19 cellular contexts compared by ENCODE assay signal in genomic region chr4:77990456-77990855, GRCh38.
A peak's percentile ranks its signal among the peaks of the same experiment; 100 is the strongest.
DNase-seq lines count a peak whose midpoint lies in the region; FAIRE-seq and TF ChIP-seq lines count a peak whose summit lies in the region.
"Had no signal": no experiment of that assay in that cellular context is flagged by ENCODE, and none has a peak within 500 bp of the region (broad histone marks: within the 10 kb centered on the region; RNA-seq: fewer than 3 reads in every experiment).

No MANE protein-coding gene starts in this region.

- H3K27ac ChIP-seq in GM23248 (no peak overlapping the region), neuronal stem cell (replicated peaks; ENCODE audit: low read length) (no peak overlapping the region)

- no peaks in the 10 kb centered on the region for H3K79me1 ChIP-seq in neuronal stem cell (ENCODE audit: low read depth, low read length)

- H3K36me3 ChIP-seq in GM23248 (ENCODE audit: low read depth) (no peaks in the 10 kb centered on the region), bronchial epithelial cell (ENCODE audit: control insufficient read depth, insufficient read depth, low read length) (no peaks in the 10 kb centered on the region), neuronal stem cell (replicated peaks in 1 of 2; ENCODE audit: control insufficient read depth in 2 of 2, insufficient read depth in 2 of 2, low read length in 2 of 2) (no peaks in the 10 kb centered on the region)

- no peak overlapping the region for H2AFZ ChIP-seq in GM23248
- H2AFZ ChIP-seq in neuronal stem cell (ENCODE audit: low read length): peak overlapping the region; percentile 16

- peak; percentile 63 for DNase-seq in GM23248
- DNase-seq in bronchial epithelial cell (ENCODE audit: low read depth): peak; percentile 51
- DNase-seq in fibroblast of mammary gland (ENCODE audit: low read depth): peak; percentile 58
- no peak for DNase-seq in neuronal stem cell (ENCODE audit: low spot score)
- no peak for DNase-seq in cortex of kidney (lab: John Stamatoyannopoulos, UW)
- DNase-seq in NCI-H2227 (lab: John Stamatoyannopoulos, UW; ENCODE audit: unreplicated experiment): no peak
- no peak for DNase-seq in COLO829 (ENCODE audit: low spot score)
- DNase-seq: H9, HFFc6, MM.1S, NCI-H1092 treated with DMSO at 0.1 percent for 48 hours, NCI-H1436 treated with DMSO at 0.1 percent for 48 hours, NCI-H1930, NCI-H524 treated with DMSO at 0.1 percent for 48 hours, Right ventricle myocardium superior had no signal

- no peak overlapping the region for H4K8ac ChIP-seq in neuronal stem cell (ENCODE audit: low read depth, low read length)

- in situ Hi-C loops in GM23248 (cut with MboI): no loop called here

- H2AK5ac ChIP-seq in neuronal stem cell (ENCODE audit: low read depth, low read length): no peak overlapping the region

- H3K4me2 ChIP-seq in GM23248 (ENCODE audit: unreplicated experiment): no peak overlapping the region
- no peak overlapping the region for H3K4me2 ChIP-seq in neuronal stem cell (ENCODE audit: insufficient read depth, low read length, poor library complexity, severe bottlenecking)

- no peak for FAIRE-seq in bronchial epithelial cell (lab: Jason Lieb, UNC)
- FAIRE-seq: A204.1, D721Med, GM12878, K562 had no signal

- H2BK12ac ChIP-seq in neuronal stem cell (ENCODE audit: low read length): no peak overlapping the region

- H3K4me1 ChIP-seq in GM23248 (ENCODE audit: insufficient read depth) (peaks cover 10% of the 10 kb centered on the region; the same call in 1 of the 2 replicates), neuronal stem cell (ENCODE audit: control insufficient read depth in 2 of 2, insufficient read depth in 1 of 2, low read depth in 1 of 2, low read length in 2 of 2) (peaks cover 0 to 3% of the 10 kb centered on the region in 2 donors)

- no peak overlapping the region for H2BK120ac ChIP-seq in neuronal stem cell (ENCODE audit: low read depth, low read length)

- H3K27me3 ChIP-seq in GM23248 (replicated peaks; ENCODE audit: insufficient read depth) (no peaks in the 10 kb centered on the region), bronchial epithelial cell (ENCODE audit: control insufficient read depth, insufficient read depth, low read length) (no peaks in the 10 kb centered on the region), neuronal stem cell (ENCODE audit: control insufficient read depth in 3 of 3, insufficient read depth in 3 of 3, low read depth in 1 of 3, low read length in 3 of 3) (no peaks in the 10 kb centered on the region)

- no peak overlapping the region for H3K4me3 ChIP-seq in GM23248
- H3K4me3 ChIP-seq in bronchial epithelial cell (ENCODE audit: low read depth, low read length): no peak overlapping the region
- no peak overlapping the region for H3K4me3 ChIP-seq in fibroblast of mammary gland (ENCODE audit: control insufficient read depth, low read depth, low read length)
- H3K4me3 ChIP-seq in neuronal stem cell (ENCODE audit: low read length in 2 of 2): no peak overlapping the region
- H3K4me3 ChIP-seq: GM12878, K562 had no signal

- H3K79me2 ChIP-seq in GM23248 (ENCODE audit: insufficient read depth): no peaks in the 10 kb centered on the region

- no peak overlapping the region for H2BK15ac ChIP-seq in neuronal stem cell (ENCODE audit: low read length)

- peaks cover 5% of the 10 kb centered on the region; the same call in 1 of the 2 replicates for H3F3A ChIP-seq in GM23248 (ENCODE audit: insufficient read depth)

- H3K4ac ChIP-seq in neuronal stem cell (ENCODE audit: low read length): no peak overlapping the region

- H3K18ac ChIP-seq in neuronal stem cell (ENCODE audit: low read length): no peak overlapping the region

- H3K9me3 ChIP-seq in GM23248 (ENCODE audit: low read depth) (no peaks in the 10 kb centered on the region), neuronal stem cell (replicated peaks in 1 of 2; ENCODE audit: control insufficient read depth in 2 of 2, insufficient read depth in 1 of 2, low read depth in 1 of 2, low read length in 2 of 2) (no peaks in the 10 kb centered on the region)

- H3K9ac ChIP-seq in GM23248 (no peak overlapping the region), neuronal stem cell (ENCODE audit: low read depth, low read length, poor library complexity) (no peak overlapping the region)

- no peaks in the 10 kb centered on the region for H3K9me2 ChIP-seq in GM23248 (ENCODE audit: insufficient read depth)

- no peak overlapping the region for H3K14ac ChIP-seq in neuronal stem cell (ENCODE audit: low read length)

- H2BK5ac ChIP-seq in neuronal stem cell (ENCODE audit: low read length): no peak overlapping the region

- no peak overlapping the region for H3K23ac ChIP-seq in neuronal stem cell (ENCODE audit: low read depth, low read length, poor library complexity)

- H4K20me1 ChIP-seq in GM23248 (ENCODE audit: insufficient read depth): no peaks in the 10 kb centered on the region

- H4K91ac ChIP-seq in neuronal stem cell (ENCODE audit: low read depth, low read length, poor library complexity): no peak overlapping the region

- TF ChIP-seq CTCF in bronchial epithelial cell (IDR thresholded peaks at IDR 0.05; ENCODE audit: insufficient read depth, low read length, severe bottlenecking): no peak
- TF ChIP-seq CTCF in fibroblast of mammary gland (conservative IDR thresholded peaks at IDR 0.05; ENCODE audit: control insufficient read depth, insufficient read depth, low read depth, low read length): no peak

Comparison
In these comparisons a context has a peak if more than half of its experiments do, and no peak if none do; other contexts are left out.
1. DNase-seq: peak in GM23248 (single experiment), bronchial epithelial cell (single experiment) and fibroblast of mammary gland (single experiment); none in neuronal stem cell (single experiment), cortex of kidney (single experiment), NCI-H2227 (single experiment) and COLO829 (single experiment).